In genomic region chr11:47524200-47524874, GRCh38 we compare ENCODE assay signal across 8 cellular contexts. TPM values are rescaled to one million over a fixed set of nuclear protein-coding genes. Genes with fewer than 3 reads are reported as not detected.
DNase-seq lines count a peak whose midpoint lies in the region; ATAC-seq, FAIRE-seq and TF ChIP-seq lines count a peak whose summit lies in the region.

No MANE protein-coding gene starts in this region.

- H3K9me3 Mint-ChIP-seq in brain: no peaks in the 10 kb centered on the region
- H3K9me3 Mint-ChIP-seq in stimulated activated naive B cell treated with anti-CD40 and anti-IgM and Interleukin-4, amounts not matched to agents 10 μg/mL and 1 μg/mL and 100 μg/mL, for 72 hours: no peaks in the 10 kb centered on the region

- TF ChIP-seq CTCF in DOHH2 (IDR thresholded peaks at IDR 0.05; ENCODE audit: low read depth, low read length, poor library complexity, severe bottlenecking) (no peak), MM.1S (IDR thresholded peaks at IDR 0.05; ENCODE audit: low read length) (no peak), brain (conservative IDR thresholded peaks at IDR 0.05) (no peak), kidney (IDR thresholded peaks at IDR 0.05; ENCODE audit: borderline replicate concordance, extremely low read depth, insufficient read depth) (no peak)

- peak overlapping the region; percentile 63 to 82 (median 75) for H3K4me3 Mint-ChIP-seq in brain
- peak overlapping the region; percentile 6 to 7 for H3K4me3 Mint-ChIP-seq in stimulated activated naive B cell treated with anti-CD40 and anti-IgM and Interleukin-4, amounts not matched to agents 10 μg/mL and 1 μg/mL and 100 μg/mL, for 72 hours

- peak overlapping the region; percentile 75 to 96 (median 96) for H3K27ac Mint-ChIP-seq in brain
- H3K27ac Mint-ChIP-seq in stimulated activated naive B cell treated with anti-CD40 and anti-IgM and Interleukin-4, amounts not matched to agents 10 μg/mL and 1 μg/mL and 100 μg/mL, for 72 hours: peak overlapping the region; percentile 49

- no peaks in the 10 kb centered on the region for H3K9me3 ChIP-seq in DOHH2 (ENCODE audit: control insufficient read depth, insufficient read depth, low read length)
- H3K9me3 ChIP-seq in MM.1S (replicated peaks; ENCODE audit: insufficient read depth, low read length): no peaks in the 10 kb centered on the region
- no peaks in the 10 kb centered on the region for H3K9me3 ChIP-seq in kidney (ENCODE audit: control insufficient read depth in 1 of 2, low read length in 2 of 2)

- H3K36me3 ChIP-seq in DOHH2 (ENCODE audit: control insufficient read depth, low read length): peaks cover 20% of the 10 kb centered on the region
- H3K36me3 ChIP-seq in MM.1S (replicated peaks; ENCODE audit: insufficient read depth, low read length): no peaks in the 10 kb centered on the region
- H3K36me3 ChIP-seq in kidney (ENCODE audit: control insufficient read depth in 1 of 2, insufficient read depth in 2 of 2, low read length in 2 of 2): no peaks in the 10 kb centered on the region

- H3K9ac ChIP-seq in MM.1S (ENCODE audit: low read length): peak overlapping the region; percentile 2; the same call in 1 of the 2 replicates
- no peak overlapping the region for H3K9ac ChIP-seq in kidney (ENCODE audit: low read length in 2 of 2)

- no peak overlapping the region for H3K4me3 ChIP-seq in DOHH2 (ENCODE audit: low read length)
- peak overlapping the region; percentile 24 for H3K4me3 ChIP-seq in MM.1S (ENCODE audit: low read length)
- H3K4me3 ChIP-seq in kidney (ENCODE audit: low read length in 2 of 2): peak overlapping the region in 1 of 2 donors; percentile 3

- peaks cover under 1% of the 10 kb centered on the region for H3K27me3 Mint-ChIP-seq in brain
- no peaks in the 10 kb centered on the region for H3K27me3 Mint-ChIP-seq in stimulated activated naive B cell treated with anti-CD40 and anti-IgM and Interleukin-4, amounts not matched to agents 10 μg/mL and 1 μg/mL and 100 μg/mL, for 72 hours

- H3F3A ChIP-seq in DOHH2 (ENCODE audit: control insufficient read depth, insufficient read depth) (no peaks in the 10 kb centered on the region; the same call in 1 of the 2 replicates), MM.1S (ENCODE audit: insufficient read depth, low read length) (peaks cover 45% of the 10 kb centered on the region)

- H3K27ac ChIP-seq in DOHH2 (ENCODE audit: low read depth, low read length) (0 out of 2 replicates have a peak overlapping the region, but pooled peaks have one; percentile 5), MM.1S (ENCODE audit: low read length) (peak overlapping the region; percentile 57), kidney (ENCODE audit: low read depth in 2 of 2, low read length in 2 of 2) (peak overlapping the region; percentile 61 to 68)

- ATAC-seq in stimulated activated naive B cell treated with anti-CD40 and anti-IgM and Interleukin-4, amounts not matched to agents 10 μg/mL and 1 μg/mL and 100 μg/mL, for 72 hours (replicated peaks): peak; percentile 31 to 56
- ATAC-seq in HG02973 (IDR thresholded peaks at IDR 0.05; ENCODE audit: unreplicated experiment): no peak

- H3K36me3 Mint-ChIP-seq in brain: peaks cover 16% of the 10 kb centered on the region
- peaks cover 19 to 22% of the 10 kb centered on the region in 2 donors for H3K36me3 Mint-ChIP-seq in stimulated activated naive B cell treated with anti-CD40 and anti-IgM and Interleukin-4, amounts not matched to agents 10 μg/mL and 1 μg/mL and 100 μg/mL, for 72 hours

- DNase-seq in MM.1S: peak; percentile 17
- no peak for DNase-seq in kidney
- DNase-seq in stimulated activated naive B cell treated with anti-CD40 and anti-IgM and Interleukin-4, amounts not matched to agents 10 μg/mL and 1 μg/mL and 100 μg/mL, for 72 hours: no peak
- DNase-seq in NCI-H187 (lab: John Stamatoyannopoulos, UW): no peak
- DNase-seq in UCSD-AML1 (lab: John Stamatoyannopoulos, UW; ENCODE audit: unreplicated experiment): no peak

- H3K4me1 Mint-ChIP-seq in brain: peaks cover 62% of the 10 kb centered on the region
- peaks cover 37 to 71% of the 10 kb centered on the region in 2 donors for H3K4me1 Mint-ChIP-seq in stimulated activated naive B cell treated with anti-CD40 and anti-IgM and Interleukin-4, amounts not matched to agents 10 μg/mL and 1 μg/mL and 100 μg/mL, for 72 hours

- intact Hi-C loops in kidney (cut with DNase I): no loop called here

- H4K20me1 ChIP-seq in DOHH2 (ENCODE audit: control insufficient read depth, insufficient read depth, low read depth, low read length) (peaks cover 26% of the 10 kb centered on the region), MM.1S (ENCODE audit: insufficient read depth, low read length) (0 out of 2 replicates have a peak, but pooled peaks cover 17% of the 10 kb centered on the region)

- peaks cover 65% of the 10 kb centered on the region for H3K4me1 ChIP-seq in DOHH2 (ENCODE audit: control insufficient read depth, low read length)
- peaks cover 48% of the 10 kb centered on the region for H3K4me1 ChIP-seq in MM.1S (ENCODE audit: low read length)
- peaks cover 23 to 34% of the 10 kb centered on the region in 2 donors for H3K4me1 ChIP-seq in kidney (ENCODE audit: control insufficient read depth in 1 of 2, insufficient read depth in 1 of 2, low read depth in 1 of 2, low read length in 2 of 2)

- H3K79me2 ChIP-seq in DOHH2 (ENCODE audit: control insufficient read depth, low read length) (peaks cover 100% of the 10 kb centered on the region), MM.1S (ENCODE audit: low read length) (peaks cover 99% of the 10 kb centered on the region)

- H3K4me2 ChIP-seq in DOHH2 (ENCODE audit: low read length) (peak overlapping the region; percentile 28), MM.1S (ENCODE audit: low read depth, low read length) (peak overlapping the region; percentile 63)

- no peaks in the 10 kb centered on the region for H3K27me3 ChIP-seq in DOHH2 (ENCODE audit: control insufficient read depth, low read length)
- H3K27me3 ChIP-seq in MM.1S (replicated peaks; ENCODE audit: insufficient read depth, low read length): no peaks in the 10 kb centered on the region

- no peak overlapping the region for H2AFZ ChIP-seq in MM.1S (ENCODE audit: low read length)

- no peaks in the 10 kb centered on the region for H3K9me2 ChIP-seq in DOHH2 (replicated peaks; ENCODE audit: control insufficient read depth, low read length)
- H3K9me2 ChIP-seq in MM.1S (replicated peaks; ENCODE audit: insufficient read depth, low read length): no peaks in the 10 kb centered on the region

- no peak for FAIRE-seq in kidney (lab: Jason Lieb, UNC)

RNA-seq across cellular contexts. Expression of gene CELF1, which starts 28.6 kb away (rescaled TPM):
- 47.2 TPM for polyA plus RNA-seq in brain (ENCODE audit: insufficient read depth, low read depth, low replicate concordance)
- 115 TPM for total RNA-seq in kidney
- 30.8 TPM for polyA plus RNA-seq in kidney (ENCODE audit: insufficient read depth, low read depth, low replicate concordance)

RNA-seq across cellular contexts. Expression of gene PTPMT1, which starts 41.1 kb away (rescaled TPM):
- polyA plus RNA-seq in brain (ENCODE audit: insufficient read depth, low read depth, low replicate concordance): 52.2 TPM
- 34.6 TPM for total RNA-seq in kidney
- polyA plus RNA-seq in kidney (ENCODE audit: insufficient read depth, low read depth, low replicate concordance): 90.3 TPM

RNA-seq across cellular contexts. Expression of gene KBTBD4, which starts 54.4 kb away (rescaled TPM):
- polyA plus RNA-seq in brain (ENCODE audit: insufficient read depth, low read depth, low replicate concordance) (19.2 TPM), kidney (ENCODE audit: insufficient read depth, low read depth, low replicate concordance) (16.7 TPM)
- total RNA-seq in kidney: 20.1 TPM

RNA-seq across cellular contexts. Expression of gene NDUFS3, which starts 54.5 kb away (rescaled TPM):
- 158 TPM for polyA plus RNA-seq in brain (ENCODE audit: insufficient read depth, low read depth, low replicate concordance)
- total RNA-seq in kidney: 85.8 TPM
- polyA plus RNA-seq in kidney (ENCODE audit: insufficient read depth, low read depth, low replicate concordance): 368 TPM

Comparison
In these comparisons a context has a peak if more than half of its experiments do, and no peak if none do; other contexts are left out.
1. H3K27ac ChIP-seq: peak in every context shown above with its lines; median percentile 64 in kidney; 57 in MM.1S; 5 in DOHH2.